In the genomic region with DNA sequence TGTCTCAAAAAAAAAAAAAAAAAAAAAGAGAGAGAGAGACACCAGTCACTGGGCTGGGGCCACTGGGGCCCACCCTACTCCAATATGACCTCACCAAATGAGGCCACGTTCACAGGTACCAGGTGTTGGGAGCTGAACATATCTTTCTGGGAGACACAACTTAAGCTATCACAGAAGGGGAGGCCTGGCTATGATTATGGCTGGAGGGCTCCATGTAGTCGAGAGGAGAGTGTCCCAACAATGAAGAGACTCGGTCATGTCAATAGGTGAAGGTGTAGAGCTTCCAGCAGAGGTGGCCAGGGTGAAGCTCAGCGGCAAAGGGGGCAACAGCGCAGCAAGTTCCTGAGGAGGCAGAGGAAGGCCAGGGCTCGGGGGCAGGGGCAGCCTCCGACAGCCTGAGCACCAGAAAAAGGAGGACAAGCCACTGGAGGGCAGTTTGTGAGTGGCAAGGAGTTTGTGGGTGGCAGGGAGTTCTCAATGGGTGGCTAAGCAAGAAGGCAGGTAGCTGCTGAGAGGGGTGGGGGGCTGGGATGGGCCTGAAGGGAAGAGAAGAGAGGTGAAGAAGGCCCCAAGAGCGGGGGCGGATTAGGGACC, we compare ENCODE assay signal across 20 cellular contexts. TPM values are rescaled to one million over a fixed set of nuclear protein-coding genes. Genes with fewer than 3 reads are reported as not detected.
DNase-seq lines count a peak whose midpoint lies in the region; ATAC-seq and TF ChIP-seq lines count a peak whose summit lies in the region.
"Had no signal": no experiment of that assay in that cellular context is flagged by ENCODE, and none has a peak within 500 bp of the region (broad histone marks: within the 10 kb centered on the region; RNA-seq: fewer than 3 reads in every experiment).

No MANE protein-coding gene starts in this region.

- no peak overlapping the region for H3K23ac ChIP-seq in mesenchymal stem cell (ENCODE audit: low read length in 2 of 2)

- peak overlapping the region; percentile 75 to 89 for H3K27ac Mint-ChIP-seq in stimulated activated naive CD8-positive, alpha-beta T cell treated with anti-CD3 and anti-CD28 coated beads, Interleukin-15, amount 100 ng/mL, for 72 hours
- peak overlapping the region; percentile 75 to 76 for H3K27ac Mint-ChIP-seq in activated naive CD4-positive, alpha-beta T cell treated with anti-CD3 and anti-CD28 coated beads, Interleukin-2, amount 50 U/mL, for 72 hours

- H3K4me3 ChIP-seq in mesenchymal stem cell (ENCODE audit: insufficient read depth in 1 of 2, low read depth in 1 of 2, low read length in 2 of 2) = no peak overlapping the region
- H3K4me3 ChIP-seq in osteoblast (ENCODE audit: insufficient read depth, low read length) = no peak overlapping the region
- H3K4me3 ChIP-seq: gastroesophageal sphincter, lower lobe of right lung, MG63, SJCRH30 had no signal

- H3K9me3 ChIP-seq in mesenchymal stem cell (ENCODE audit: control insufficient read depth, low read length) (no peaks in the 10 kb centered on the region), osteoblast (ENCODE audit: low read depth, low read length) (no peaks in the 10 kb centered on the region)
- H3K9me3 ChIP-seq: gastroesophageal sphincter, lower lobe of right lung, MG63, SJCRH30 had no signal

- H3K18ac ChIP-seq in mesenchymal stem cell (ENCODE audit: low read depth in 1 of 2, low read length in 2 of 2) = peak overlapping the region; percentile 28 to 38

- peaks cover 13% of the 10 kb centered on the region for H3K27me3 Mint-ChIP-seq in stimulated activated naive CD8-positive, alpha-beta T cell treated with anti-CD3 and anti-CD28 coated beads, Interleukin-15, amount 100 ng/mL, for 72 hours
- H3K27me3 Mint-ChIP-seq: activated CD4-positive, alpha-beta T cell treated with anti-CD3 and anti-CD28 coated beads, Interleukin-2, amount 10 ng/mL, durations not matched to agents 7 days and 5 days had no signal

- H2BK12ac ChIP-seq in mesenchymal stem cell (ENCODE audit: low read length in 2 of 2) = peak overlapping the region; percentile 85 to 91

- no peaks in the 10 kb centered on the region for H3K79me1 ChIP-seq in mesenchymal stem cell (replicated peaks; ENCODE audit: low read length, poor library complexity, severe bottlenecking)

- H3K4me2 ChIP-seq in mesenchymal stem cell (ENCODE audit: low read length, poor library complexity, severe bottlenecking) (no peak overlapping the region), osteoblast (ENCODE audit: insufficient read depth, low read length) (no peak overlapping the region)

- no peak for TF ChIP-seq CTCF in osteoblast (IDR thresholded peaks at IDR 0.05; ENCODE audit: extremely low read depth, low read depth, low read length)

- H3K79me2 ChIP-seq in osteoblast (ENCODE audit: insufficient read depth, low read length) = no peaks in the 10 kb centered on the region

- H3K27me3 ChIP-seq in mesenchymal stem cell (ENCODE audit: control insufficient read depth in 1 of 2, insufficient read depth in 1 of 2, low read length in 2 of 2) = no peaks in the 10 kb centered on the region
- no peaks in the 10 kb centered on the region for H3K27me3 ChIP-seq in osteoblast (ENCODE audit: insufficient read depth, low read length)
- H3K27me3 ChIP-seq: gastroesophageal sphincter, MG63, SJCRH30 had no signal

- no peak overlapping the region for H3K4me3 Mint-ChIP-seq in stimulated activated naive CD8-positive, alpha-beta T cell treated with anti-CD3 and anti-CD28 coated beads, Interleukin-15, amount 100 ng/mL, for 72 hours
- H3K4me3 Mint-ChIP-seq: activated CD4-positive, alpha-beta T cell treated with anti-CD3 and anti-CD28 coated beads, Interleukin-2, amount 10 ng/mL, durations not matched to agents 7 days and 5 days; naive thymus-derived CD8-positive, alpha-beta T cell had no signal

- no peak overlapping the region for H3K9ac ChIP-seq in mesenchymal stem cell (ENCODE audit: low read length)

- H3K36me3 Mint-ChIP-seq in activated naive CD4-positive, alpha-beta T cell treated with anti-CD3 and anti-CD28 coated beads, Interleukin-2, amount 50 U/mL, for 72 hours = no peaks in the 10 kb centered on the region
- H3K36me3 Mint-ChIP-seq: naive thymus-derived CD8-positive, alpha-beta T cell had no signal

- peak overlapping the region; percentile 23 for H2BK15ac ChIP-seq in mesenchymal stem cell (ENCODE audit: low read depth, poor library complexity, severe bottlenecking)

- ATAC-seq in stimulated activated naive CD8-positive, alpha-beta T cell treated with anti-CD3 and anti-CD28 coated beads, Interleukin-15, amount 100 ng/mL, for 72 hours = no peak
- ATAC-seq in stimulated activated naive CD8-positive, alpha-beta T cell treated with anti-CD3 and anti-CD28 coated beads, Interleukin-15, Interleukin-2, amounts not matched to agents 100 U/mL and 50 U/mL, for 24 hours = no peak
- ATAC-seq in activated naive CD4-positive, alpha-beta T cell treated with anti-CD3 and anti-CD28 coated beads, Interleukin-2, amount 50 U/mL, for 72 hours = no peak
- ATAC-seq in Right ventricle myocardium superior (ENCODE audit: poor library complexity) (no peak), GM19324 (IDR thresholded peaks at IDR 0.05; ENCODE audit: low FRiP score, unreplicated experiment) (no peak)
- ATAC-seq: naive thymus-derived CD8-positive, alpha-beta T cell had no signal

- H2AFZ ChIP-seq in mesenchymal stem cell (ENCODE audit: low read depth, low read length) = no peak overlapping the region
- H2AFZ ChIP-seq in osteoblast (ENCODE audit: low read length) = no peak overlapping the region

- H3K4me1 Mint-ChIP-seq in stimulated activated naive CD8-positive, alpha-beta T cell treated with anti-CD3 and anti-CD28 coated beads, Interleukin-15, amount 100 ng/mL, for 72 hours = peaks cover 30% of the 10 kb centered on the region

- H4K91ac ChIP-seq in mesenchymal stem cell (ENCODE audit: low read length) = peak overlapping the region; percentile 36

- H3K36me3 ChIP-seq in mesenchymal stem cell (ENCODE audit: control insufficient read depth in 1 of 2, insufficient read depth in 2 of 2, low read depth in 1 of 2, low read length in 2 of 2) = peaks cover 0 to 8% of the 10 kb centered on the region in 2 experiments
- H3K36me3 ChIP-seq in osteoblast (ENCODE audit: insufficient read depth, low read length) = peaks cover 1% of the 10 kb centered on the region
- H3K36me3 ChIP-seq: gastroesophageal sphincter, lower lobe of right lung, MG63, SJCRH30 had no signal

- intact Hi-C loops in Right ventricle myocardium superior (cut with DNase I) = no loop called here

- H3K4ac ChIP-seq in mesenchymal stem cell (ENCODE audit: low read depth in 1 of 2, low read length in 2 of 2) = no peak overlapping the region

- peak overlapping the region; percentile 12 for H2AK5ac ChIP-seq in mesenchymal stem cell (ENCODE audit: low read length, severe bottlenecking)

- no peak overlapping the region for H2BK5ac ChIP-seq in mesenchymal stem cell (ENCODE audit: low read depth, low read length, poor library complexity, severe bottlenecking)

- no peak for DNase-seq in stimulated activated naive CD8-positive, alpha-beta T cell treated with anti-CD3 and anti-CD28 coated beads, Interleukin-15, amount 100 ng/mL, for 72 hours
- DNase-seq in stimulated activated naive CD8-positive, alpha-beta T cell treated with anti-CD3 and anti-CD28 coated beads, Interleukin-15, Interleukin-2, amounts not matched to agents 100 U/mL and 50 U/mL, for 24 hours = no peak
- no peak for DNase-seq in activated naive CD4-positive, alpha-beta T cell treated with anti-CD3 and anti-CD28 coated beads, Interleukin-2, amount 50 U/mL, for 72 hours (ENCODE audit: low spot score in 2 of 2)
- DNase-seq in mesenchymal stem cell (no peak), osteoblast (ENCODE audit: insufficient read length, low spot score, missing footprints) (no peak), Right ventricle myocardium superior (no peak), islet precursor cell (no peak)
- DNase-seq: activated CD4-positive, alpha-beta T cell treated with anti-CD3 and anti-CD28 coated beads, Interleukin-2, amount 10 ng/mL, durations not matched to agents 7 days and 5 days; activated T-cell treated with anti-CD3 and anti-CD28 coated beads, Interleukin-2, amount 50 U/mL, for 48 hours; GDM1; GOT3; naive thymus-derived CD8-positive, alpha-beta T cell; NCI-H1694 treated with DMSO at 0.1 percent for 48 hours; SJCRH30; stimulated activated CD4-positive, alpha-beta T cell treated with anti-CD3 and anti-CD28 coated beads, Interleukin-12 subunit alpha, Interleukin-12 subunit beta, amount 100 ng/mL, for 4 hours; stimulated activated naive CD4-positive, alpha-beta T cell treated with Interleukin-2 at 50 U/mL for 16 hours had no signal

- H3K27ac ChIP-seq in mesenchymal stem cell (ENCODE audit: low read length, poor library complexity, severe bottlenecking) (no peak overlapping the region), osteoblast (ENCODE audit: low read depth, low read length) (no peak overlapping the region)
- H3K27ac ChIP-seq: lower lobe of right lung, SJCRH30 had no signal

- peak overlapping the region; percentile 40 for H2BK120ac ChIP-seq in mesenchymal stem cell (ENCODE audit: low read depth, low read length)

- H3K14ac ChIP-seq in mesenchymal stem cell (ENCODE audit: low read length in 2 of 2) = peak overlapping the region in 1 of 2 experiments; percentile 44

- no peaks in the 10 kb centered on the region for H4K20me1 ChIP-seq in osteoblast (ENCODE audit: insufficient read depth, low read length)

- H3K9me3 Mint-ChIP-seq in stimulated activated naive CD8-positive, alpha-beta T cell treated with anti-CD3 and anti-CD28 coated beads, Interleukin-15, amount 100 ng/mL, for 72 hours = no peaks in the 10 kb centered on the region
- H3K9me3 Mint-ChIP-seq in activated naive CD4-positive, alpha-beta T cell treated with anti-CD3 and anti-CD28 coated beads, Interleukin-2, amount 50 U/mL, for 72 hours = peaks cover 0 to 3% of the 10 kb centered on the region in 2 donors
- H3K9me3 Mint-ChIP-seq: activated CD4-positive, alpha-beta T cell treated with anti-CD3 and anti-CD28 coated beads, Interleukin-2, amount 10 ng/mL, durations not matched to agents 7 days and 5 days; naive thymus-derived CD8-positive, alpha-beta T cell had no signal

- 97% methylated on average over 9 of the region's 9 CpGs for WGBS in mesenchymal stem cell

- H3K4me1 ChIP-seq in mesenchymal stem cell (ENCODE audit: control insufficient read depth, insufficient read depth, low read depth, low read length) = peaks cover 39% of the 10 kb centered on the region
- H3K4me1 ChIP-seq in osteoblast (ENCODE audit: insufficient read depth, low read length) = peaks cover 28% of the 10 kb centered on the region

- H4K8ac ChIP-seq in mesenchymal stem cell (ENCODE audit: low read length) = no peak overlapping the region

RNA-seq across cellular contexts. Expression of a gene that starts 28.0 kb away (rescaled TPM):
- not detected for total RNA-seq in activated naive CD4-positive, alpha-beta T cell treated with anti-CD3 and anti-CD28 coated beads, Interleukin-2, amount 50 U/mL, for 72 hours
- 2.5 TPM for polyA plus RNA-seq in mesenchymal stem cell (2013, experiment 1 of 2)
- 2.5 TPM for polyA plus RNA-seq in mesenchymal stem cell (2013, experiment 2 of 2)
- total RNA-seq in osteoblast (12.4 and 28.6 TPM in 2 replicates), Right ventricle myocardium superior (0.43 TPM)
- total RNA-seq: activated CD4-positive, alpha-beta T cell treated with anti-CD3 and anti-CD28 coated beads, Interleukin-2, amount 10 ng/mL, durations not matched to agents 7 days and 5 days had no signal
- polyA plus RNA-seq: naive thymus-derived CD8-positive, alpha-beta T cell had no signal

RNA-seq across cellular contexts. Expression of a gene that starts 45.0 kb away (rescaled TPM):
- total RNA-seq in activated naive CD4-positive, alpha-beta T cell treated with anti-CD3 and anti-CD28 coated beads, Interleukin-2, amount 50 U/mL, for 72 hours = 10 to 100 TPM in 1 of 2 donors, 1 to 10 TPM in 1; 9.2 to 25.6 TPM
- 25.9 TPM for polyA plus RNA-seq in mesenchymal stem cell (2013, experiment 1 of 2)
- 26.3 TPM for polyA plus RNA-seq in mesenchymal stem cell (2013, experiment 2 of 2)
- 41.5 and 42.7 TPM in 2 replicates for total RNA-seq in osteoblast
- total RNA-seq in Right ventricle myocardium superior = 58.4 TPM

RNA-seq across cellular contexts. Expression of a gene that starts 56.7 kb away (rescaled TPM):
- 100 to 1,000 TPM; 128 to 145 TPM for total RNA-seq in activated naive CD4-positive, alpha-beta T cell treated with anti-CD3 and anti-CD28 coated beads, Interleukin-2, amount 50 U/mL, for 72 hours
- polyA plus RNA-seq in mesenchymal stem cell (2013, experiment 1 of 2) = 99.9 TPM
- 97.1 TPM for polyA plus RNA-seq in mesenchymal stem cell (2013, experiment 2 of 2)
- 25.6 and 34.7 TPM in 2 replicates for total RNA-seq in osteoblast
- 58.1 TPM for total RNA-seq in Right ventricle myocardium superior
